In the genomic region with DNA sequence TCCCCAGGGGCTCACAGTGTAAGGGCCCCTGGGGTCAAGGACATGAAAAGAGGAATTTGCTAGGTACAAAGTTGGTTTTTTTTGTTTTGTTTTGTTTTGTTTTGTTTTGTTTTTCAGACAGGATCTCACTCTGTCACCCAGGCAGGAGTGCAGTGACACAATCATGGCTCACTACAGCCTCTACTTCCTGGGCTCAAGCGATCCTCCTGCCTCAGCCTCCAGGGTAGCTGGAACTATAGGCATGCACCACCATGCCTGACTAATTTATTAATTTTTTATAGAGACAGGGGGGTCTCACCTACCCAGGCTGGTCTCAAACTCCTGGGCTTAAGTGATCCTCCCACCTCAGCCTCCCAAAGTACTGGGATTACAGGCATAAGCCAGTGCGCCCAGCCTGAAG, we compare ENCODE assay signal across 1 cellular context. TPM values are rescaled to one million over a fixed set of nuclear protein-coding genes. Genes with fewer than 3 reads are reported as not detected.
"Had no signal": no experiment of that assay in that cellular context is flagged by ENCODE, and none has a peak within 500 bp of the region (broad histone marks: within the 10 kb centered on the region; RNA-seq: fewer than 3 reads in every experiment).

No MANE protein-coding gene starts in this region.

RNA-seq across cellular contexts. Expression of gene FAM78A, which starts 55.7 kb away (rescaled TPM):
- polyA plus RNA-seq: hepatocyte had no signal
